23 cellular contexts compared by ENCODE assay signal in genomic region chr20:58084966-58085365, GRCh38.
DNase-seq lines count a peak whose midpoint lies in the region; ATAC-seq and TF ChIP-seq lines count a peak whose summit lies in the region.
"Had no signal": no experiment of that assay in that cellular context is flagged by ENCODE, and none has a peak within 500 bp of the region (broad histone marks: within the 10 kb centered on the region; RNA-seq: fewer than 3 reads in every experiment).

No MANE protein-coding gene starts in this region.

- no peaks in the 10 kb centered on the region for H3K27me3 ChIP-seq in PC-9 (ENCODE audit: insufficient read depth, low read depth)
- H3K27me3 ChIP-seq in rectal smooth muscle tissue (ENCODE audit: control insufficient read depth, insufficient read depth, low read length), result no peaks in the 10 kb centered on the region
- H3K27me3 ChIP-seq: neutrophil, SJCRH30 had no signal

- H4K20me1 ChIP-seq in PC-9 (ENCODE audit: insufficient read depth), result no peaks in the 10 kb centered on the region

- H3F3A ChIP-seq in PC-9 (ENCODE audit: insufficient read depth, low read depth), result no peaks in the 10 kb centered on the region; the same call in 1 of the 2 replicates

- H3K4me3 ChIP-seq in PC-9 (no peak overlapping the region), rectal smooth muscle tissue (ENCODE audit: low read length) (no peak overlapping the region)
- H3K4me3 ChIP-seq: SJCRH30 had no signal

- no peaks in the 10 kb centered on the region for H3K9me3 ChIP-seq in PC-9 (ENCODE audit: insufficient read depth, low read depth)
- H3K9me3 ChIP-seq: neutrophil, SJCRH30 had no signal

- H2AFZ ChIP-seq in PC-9, result no peak overlapping the region

- no peak for TF ChIP-seq CTCF in PC-9 (conservative IDR thresholded peaks at IDR 0.05)

- H3K79me2 ChIP-seq in PC-9 (ENCODE audit: low read depth), result no peaks in the 10 kb centered on the region

- H3K36me3 ChIP-seq in PC-9 (ENCODE audit: low read depth) (no peaks in the 10 kb centered on the region), rectal smooth muscle tissue (ENCODE audit: control insufficient read depth, insufficient read depth, low read length) (no peaks in the 10 kb centered on the region)
- H3K36me3 ChIP-seq: neutrophil, SJCRH30 had no signal

- DNase-seq in COLO829 (ENCODE audit: low spot score) (peak; percentile 95), PC-9 (peak in 1 of 2 experiments; percentile 73), fibroblast of gingiva (ENCODE audit: low read depth) (peak; percentile 8), nucleus accumbens (lab: John Stamatoyannopoulos, UW) (no peak), substantia nigra (lab: John Stamatoyannopoulos, UW) (no peak)
- DNase-seq in activated CD8-positive, alpha-beta memory T cell treated with anti-CD3 and anti-CD28 coated beads, Interleukin-2, amount 50 U/mL, for 4 hours, result no peak
- DNase-seq: activated CD4-positive, alpha-beta T cell treated with anti-CD3 and anti-CD28 coated beads for 4 hours; activated naive CD4-positive, alpha-beta T cell treated with anti-CD3 and anti-CD28 coated beads, Interleukin-2, amount 10 ng/mL, durations not matched to agents 7 days and 5 days; activated T-cell treated with anti-CD3 and anti-CD28 coated beads, Interleukin-2, amount 50 U/mL, for 48 hours; C1 segment of cervical spinal cord; central memory CD4-positive, alpha-beta T cell; EL; foreskin keratinocyte; hippocampal formation; MM.1S; NCI-H1436 treated with DMSO at 0.1 percent for 48 hours; NCI-H748 treated with DMSO at 0.1 percent for 48 hours; right cardiac atrium; T-helper 17 cell had no signal

- H3K27ac ChIP-seq in PC-9, result peak overlapping the region; percentile 56
- H3K27ac ChIP-seq in rectal smooth muscle tissue (ENCODE audit: low read depth, low read length), result peak overlapping the region; percentile 59
- no peak overlapping the region for H3K27ac ChIP-seq in substantia nigra (ENCODE audit: low read depth, low read length, poor library complexity, severe bottlenecking)
- H3K27ac ChIP-seq: foreskin keratinocyte, neutrophil, SJCRH30 had no signal

- H3K4me2 ChIP-seq in PC-9, result no peak overlapping the region

- BruUV-seq in PC-9 (replicated peaks; lab: Mats Ljungman, UMichigan), result no TSS peak

- intact Hi-C loops in PC-9 (cut with micrococcal nuclease; ENCODE audit: unreplicated experiment), result loop anchor here (10.0 kb wide), 1 partner anchor 270 kb away; no protein-coding TSS in a partner anchor

- H3K4me1 ChIP-seq in PC-9 (replicated peaks; ENCODE audit: insufficient read depth), result 0 out of 2 replicates have a peak, but pooled peaks cover 9% of the 10 kb centered on the region
- peaks cover 8% of the 10 kb centered on the region for H3K4me1 ChIP-seq in rectal smooth muscle tissue (ENCODE audit: control insufficient read depth, insufficient read depth, low read length)

- POLR2A ChIA-PET in PC-9 (lab: Charles Lee; ENCODE audit: unreplicated experiment), result no interaction called here

- no peaks in the 10 kb centered on the region for H3K9me2 ChIP-seq in PC-9 (ENCODE audit: insufficient read depth)

- no peak for ATAC-seq in GM21360 (IDR thresholded peaks at IDR 0.05; ENCODE audit: unreplicated experiment)
- ATAC-seq: foreskin keratinocyte, right cardiac atrium, T-helper 17 cell had no signal

- CTCF ChIA-PET in PC-9 (lab: Charles Lee), result interaction anchor here (1.0 kb wide), 1 partner anchor 397 kb away, joined by 3 read pairs; no protein-coding TSS in a partner anchor

- no peak overlapping the region for H3K9ac ChIP-seq in rectal smooth muscle tissue (ENCODE audit: low read length)

Comparison
In these comparisons a context has a peak if more than half of its experiments do, and no peak if none do; other contexts are left out.
1. DNase-seq: peak in COLO829 (single experiment) and fibroblast of gingiva (single experiment); none in activated CD8-positive, alpha-beta memory T cell treated with anti-CD3 and anti-CD28 coated beads, Interleukin-2, amount 50 U/mL, for 4 hours (single experiment), nucleus accumbens (0 of 56) and substantia nigra (0 of 49).